In the genomic region with DNA sequence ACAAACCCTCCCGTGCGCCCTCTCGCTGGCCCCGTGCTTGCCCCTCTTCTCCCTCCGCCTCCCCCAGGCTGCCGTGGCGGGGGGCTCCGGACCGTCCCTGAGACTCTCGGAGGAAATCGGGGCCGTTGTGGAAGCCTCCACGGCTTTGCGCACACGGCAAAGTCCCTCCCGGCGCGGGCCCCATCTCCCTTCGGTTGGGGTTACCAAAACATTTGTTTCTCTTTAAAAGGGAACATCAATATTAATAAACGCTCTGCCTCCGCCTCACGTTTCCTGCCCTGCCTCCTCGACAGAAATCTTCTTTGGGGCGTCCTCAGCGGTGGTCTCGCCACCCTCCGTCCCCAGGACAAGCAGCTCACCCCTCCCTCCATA, we compare ENCODE assay signal across 10 cellular contexts. TPM values are rescaled to one million over a fixed set of nuclear protein-coding genes. Genes with fewer than 3 reads are reported as not detected.
A peak's percentile ranks its signal among the peaks of the same experiment; 100 is the strongest.
DNase-seq lines count a peak whose midpoint lies in the region; ATAC-seq and TF ChIP-seq lines count a peak whose summit lies in the region.
"Had no signal": no experiment of that assay in that cellular context is flagged by ENCODE, and none has a peak within 500 bp of the region (broad histone marks: within the 10 kb centered on the region; RNA-seq: fewer than 3 reads in every experiment).

No MANE protein-coding gene starts in this region.

- H3F3A ChIP-seq in GM23248 (ENCODE audit: insufficient read depth): no peaks in the 10 kb centered on the region

- no peaks in the 10 kb centered on the region for H3K4me1 ChIP-seq in GM23248 (ENCODE audit: insufficient read depth)

- H3K27me3 ChIP-seq in AG04450 (ENCODE audit: control insufficient read depth, insufficient read depth, low read length) (peaks cover 93% of the 10 kb centered on the region), GM23248 (replicated peaks; ENCODE audit: insufficient read depth) (peaks cover 98% of the 10 kb centered on the region)

- ATAC-seq in naive thymus-derived CD8-positive, alpha-beta T cell: no peak
- no peak for ATAC-seq in GM21576 (IDR thresholded peaks at IDR 0.05; ENCODE audit: unreplicated experiment)

- H3K27ac ChIP-seq in AG04450 (ENCODE audit: low read depth, low read length) (no peak overlapping the region), GM23248 (no peak overlapping the region), coronary artery (no peak overlapping the region)

- H3K9me3 Mint-ChIP-seq in naive thymus-derived CD8-positive, alpha-beta T cell: peaks cover 0 to 14% (median 4%) of the 10 kb centered on the region in 9 donors

- no peak overlapping the region for H2AFZ ChIP-seq in GM23248

- H3K27me3 Mint-ChIP-seq in naive thymus-derived CD8-positive, alpha-beta T cell: peaks cover 46 to 100% (median 81%) of the 10 kb centered on the region in 5 donors

- H4K20me1 ChIP-seq in GM23248 (ENCODE audit: insufficient read depth): no peaks in the 10 kb centered on the region

- no peak for DNase-seq in AG04450 (ENCODE audit: low read depth, low spot score)
- DNase-seq in GM23248: no peak
- DNase-seq in coronary artery (ENCODE audit: low spot score): no peak
- DNase-seq in naive thymus-derived CD8-positive, alpha-beta T cell: no peak
- no peak for DNase-seq in activated CD4-positive, CD25-positive, alpha-beta regulatory T cell treated with anti-CD3 and anti-CD28 coated beads, Interleukin-2, amount 50 U/mL, for 72 hours
- DNase-seq in epidermal melanocyte (ENCODE audit: insufficient read length, low spot score): no peak
- DNase-seq in MV-4-11 (lab: John Stamatoyannopoulos, UW): no peak
- DNase-seq: DND-41, NCI-H526 treated with DMSO at 0.1 percent for 48 hours had no signal

- peak overlapping the region in 9 of 10 donors; percentile 19 to 77 (median 72) for H3K4me3 Mint-ChIP-seq in naive thymus-derived CD8-positive, alpha-beta T cell

- no peak overlapping the region for H3K9ac ChIP-seq in GM23248

- H3K4me3 ChIP-seq in AG04450 (ENCODE audit: low read depth, low read length) (peak overlapping the region; percentile 22; the same call in 1 of the 2 replicates), GM23248 (peak overlapping the region; percentile 50), coronary artery (peak overlapping the region; percentile 63)

- CTCF ChIA-PET in AG04450 (lab: Charles Lee): no interaction called here

- peaks cover 22% of the 10 kb centered on the region; the same call in 1 of the 2 replicates for H3K9me3 ChIP-seq in AG04450 (ENCODE audit: control insufficient read depth, insufficient read depth, low read length)
- H3K9me3 ChIP-seq in GM23248 (ENCODE audit: low read depth): no peaks in the 10 kb centered on the region

- WGBS in GM23248 (ENCODE audit: low coverage in 1 of 2, low lambda C conversion rate in 2 of 2, missing lambda C conversion rate in 2 of 2), 2 experiments: 2% methylated on average over 27 of the region's 27 CpGs

- H3K4me2 ChIP-seq in GM23248 (ENCODE audit: unreplicated experiment): no peak overlapping the region

- no peaks in the 10 kb centered on the region for H3K9me2 ChIP-seq in GM23248 (ENCODE audit: insufficient read depth)

- TF ChIP-seq CTCF in AG04450 (IDR thresholded peaks at IDR 0.05; ENCODE audit: low read depth, low read length): no peak
- no peak for TF ChIP-seq CTCF in coronary artery (IDR thresholded peaks at IDR 0.05)

- H3K79me2 ChIP-seq in GM23248 (ENCODE audit: insufficient read depth): no peaks in the 10 kb centered on the region

- POLR2A ChIA-PET in AG04450 (lab: Yijun Ruan, JAX): no interaction called here
- POLR2A ChIA-PET in naive thymus-derived CD8-positive, alpha-beta T cell (lab: Charles Lee): no interaction called here

- in situ Hi-C loops in GM23248 (cut with MboI): no loop called here

- no peaks in the 10 kb centered on the region for H3K36me3 ChIP-seq in GM23248 (ENCODE audit: low read depth)

- H3K36me3 Mint-ChIP-seq in naive thymus-derived CD8-positive, alpha-beta T cell: peaks cover 3 to 15% (median 11%) of the 10 kb centered on the region in 3 donors

- peak overlapping the region in 1 of 10 donors; percentile 28 for H3K27ac Mint-ChIP-seq in naive thymus-derived CD8-positive, alpha-beta T cell

- H3K4me1 Mint-ChIP-seq in naive thymus-derived CD8-positive, alpha-beta T cell: peaks cover 14 to 42% (median 29%) of the 10 kb centered on the region in 4 donors

RNA-seq across cellular contexts. Expression of gene PAX3, which starts 3.8 kb away (rescaled TPM):
- polyA plus RNA-seq in AG04450 (2011; rRNA removed) (not detected in 2 replicates), GM23248 (2016; fragmentation: Nextera tagmentation; extraction: Ambion mirVana) (not detected in 2 replicates)
- 0.14 TPM in 1 of 2 replicates, not detected in the other for polyA minus RNA-seq in AG04450 (2011; rRNA and poly(A)+ RNA removed)
- total RNA-seq in GM23248 (2014; rRNA removed; shearing (Covaris generic)): not detected in 2 replicates
- total RNA-seq in naive thymus-derived CD8-positive, alpha-beta T cell: not detected
- not detected for polyA plus RNA-seq in naive thymus-derived CD8-positive, alpha-beta T cell
